ENCODE assay signal across 8 cellular contexts in the genomic region with DNA sequence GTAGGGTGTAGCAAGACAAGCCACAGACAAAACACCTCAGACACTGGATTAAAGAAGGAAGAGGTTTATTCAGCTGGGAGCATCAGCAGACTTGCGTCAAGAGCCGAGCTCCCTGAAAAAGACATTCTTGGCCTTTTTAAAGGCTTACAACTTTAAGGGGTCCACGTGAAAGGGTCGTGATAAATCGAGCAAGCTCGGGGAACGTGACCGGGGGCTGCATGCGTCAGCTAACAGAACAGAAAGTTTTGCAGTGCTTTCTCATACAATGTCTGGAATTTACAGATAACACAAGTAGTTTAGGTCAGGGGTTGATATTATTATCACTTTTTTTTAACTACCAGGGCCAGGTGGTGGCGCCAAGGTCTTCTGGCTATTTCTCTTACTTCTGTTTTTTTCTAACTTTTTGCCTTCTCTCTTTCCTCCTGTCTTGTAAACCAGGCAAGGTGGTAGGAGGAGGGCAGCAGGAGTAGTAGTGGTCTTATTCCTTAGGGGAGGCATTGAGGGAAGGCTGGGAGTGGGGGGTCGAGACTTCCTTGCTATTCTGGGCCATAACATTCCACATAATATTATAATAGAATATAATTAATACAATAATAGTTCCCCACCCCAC. TPM values are rescaled to one million over a fixed set of nuclear protein-coding genes. Genes with fewer than 3 reads are reported as not detected.
DNase-seq lines count a peak whose midpoint lies in the region; ATAC-seq and TF ChIP-seq lines count a peak whose summit lies in the region.

No MANE protein-coding gene starts in this region.

- H3K36me3 Mint-ChIP-seq in chondrocyte (ENCODE audit: low read depth) = no peaks in the 10 kb centered on the region
- H3K36me3 Mint-ChIP-seq in neural crest cell (ENCODE audit: low read depth) = no peaks in the 10 kb centered on the region

- no peaks in the 10 kb centered on the region for H3K9me3 Mint-ChIP-seq in chondrocyte (ENCODE audit: low read depth)
- H3K9me3 Mint-ChIP-seq in neural crest cell = no peaks in the 10 kb centered on the region

- H3K27me3 Mint-ChIP-seq in chondrocyte (ENCODE audit: low read depth) (no peaks in the 10 kb centered on the region), neural crest cell (ENCODE audit: low read depth) (peaks cover 16% of the 10 kb centered on the region)

- DNase-seq in EH (ENCODE audit: low read depth) (peak; percentile 59), NCI-H226 (peak; percentile 72), chondrocyte (ENCODE audit: low spot score) (no peak), neural crest cell (ENCODE audit: low read depth, low spot score) (no peak), NCI-H748 treated with DMSO at 0.1 percent for 48 hours (lab: John Stamatoyannopoulos, UW) (no peak), NCI-H2029 treated with DMSO at 0.1 percent for 48 hours (lab: John Stamatoyannopoulos, UW) (no peak)
- DNase-seq in stimulated activated CD4-positive, alpha-beta T cell treated with anti-CD3 and anti-CD28 coated beads, Interleukin-1b, Interleukin-23, amount 100 ng/mL, for 48 hours = no peak

- H3K4me1 Mint-ChIP-seq in chondrocyte (ENCODE audit: low read depth) (peaks cover 64% of the 10 kb centered on the region), neural crest cell (peaks cover 42% of the 10 kb centered on the region)

- TF ChIP-seq CTCF in chondrocyte (IDR thresholded peaks at IDR 0.05) = peak; percentile 73
- no peak for TF ChIP-seq CTCF in neural crest cell (conservative IDR thresholded peaks at IDR 0.05)

- H3K4me3 Mint-ChIP-seq in chondrocyte (ENCODE audit: unreplicated experiment) (no peak overlapping the region), neural crest cell (no peak overlapping the region)

- peak overlapping the region; percentile 95 for H3K27ac Mint-ChIP-seq in chondrocyte (ENCODE audit: unreplicated experiment)
- peak overlapping the region; percentile 80 for H3K27ac Mint-ChIP-seq in neural crest cell (ENCODE audit: unreplicated experiment)

- no peak for ATAC-seq in GM19397 (IDR thresholded peaks at IDR 0.05; ENCODE audit: unreplicated experiment)

RNA-seq across cellular contexts. Expression of gene ALDH3B1, which starts 0.6 kb away (rescaled TPM):
- total RNA-seq in chondrocyte = 10.8 to 14.3 TPM (median 13.1 TPM) in 3 replicates
- total RNA-seq in neural crest cell = 0.23 and 0.35 TPM in 2 replicates

RNA-seq across cellular contexts. Expression of gene UNC93B1, which starts 5.6 kb away (rescaled TPM):
- total RNA-seq in chondrocyte (14.4 to 16.6 TPM (median 15.9 TPM) in 3 replicates), neural crest cell (3.9 and 4.3 TPM in 2 replicates)

RNA-seq across cellular contexts. Expression of gene NDUFS8, which starts 21.0 kb away (rescaled TPM):
- total RNA-seq in chondrocyte (140 to 172 TPM (median 143 TPM) in 3 replicates), neural crest cell (150 and 155 TPM in 2 replicates)

RNA-seq across cellular contexts. Expression of gene TCIRG1, which starts 29.3 kb away (rescaled TPM):
- total RNA-seq in chondrocyte (52.3 to 73.2 TPM (median 66.5 TPM) in 3 replicates), neural crest cell (8.1 and 10.2 TPM in 2 replicates)

Comparison
In these comparisons a context has a peak if more than half of its experiments do, and no peak if none do; other contexts are left out.
1. DNase-seq: peak in EH (single experiment) and NCI-H226 (single experiment); none in chondrocyte (single experiment), neural crest cell (single experiment), stimulated activated CD4-positive, alpha-beta T cell treated with anti-CD3 and anti-CD28 coated beads, Interleukin-1b, Interleukin-23, amount 100 ng/mL, for 48 hours (single experiment), NCI-H748 treated with DMSO at 0.1 percent for 48 hours (single experiment) and NCI-H2029 treated with DMSO at 0.1 percent for 48 hours (single experiment).